In the genomic region with DNA sequence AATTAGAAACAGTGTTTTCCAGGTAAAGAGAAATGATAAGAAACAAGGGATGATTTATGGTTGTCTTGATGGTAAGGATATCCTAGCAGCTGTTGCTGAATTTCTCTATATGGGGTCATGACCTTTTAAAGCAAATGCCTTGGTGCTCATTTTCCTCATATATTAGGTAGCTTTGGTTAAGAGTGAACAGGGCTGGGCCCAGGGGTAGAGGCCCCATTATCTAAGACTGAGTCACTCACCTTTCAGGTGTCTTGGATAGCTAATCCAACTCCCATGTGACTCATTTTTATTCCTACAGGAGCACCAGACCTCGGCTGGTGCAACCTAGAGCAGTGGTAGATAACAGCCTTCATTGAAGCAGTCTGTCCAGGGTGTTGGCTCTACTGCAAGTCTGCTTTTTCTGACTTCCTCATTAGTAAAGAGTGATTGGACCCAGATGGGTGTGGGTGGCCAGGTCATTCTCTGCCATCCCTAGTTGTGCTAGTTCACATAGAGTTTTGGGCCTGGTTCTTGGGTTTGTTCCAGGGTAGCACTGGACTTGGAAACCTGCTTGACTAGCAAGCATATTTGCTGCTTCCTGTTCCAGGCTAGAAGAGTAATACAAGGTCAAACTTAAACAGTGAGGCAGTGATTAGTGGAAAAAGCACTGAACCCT, we compare ENCODE assay signal across 8 cellular contexts. TPM values are rescaled to one million over a fixed set of nuclear protein-coding genes. Genes with fewer than 3 reads are reported as not detected.
DNase-seq lines count a peak whose midpoint lies in the region; ATAC-seq and TF ChIP-seq lines count a peak whose summit lies in the region.

No MANE protein-coding gene starts in this region.

- peak in 1 of 2 donors; percentile 40 for TF ChIP-seq EP300 in tibial nerve (IDR thresholded peaks at IDR 0.05)

- peak overlapping the region in 1 of 2 donors; percentile 30 for H3K4me3 Mint-ChIP-seq in CD14-positive monocyte

- H3K27ac ChIP-seq in left lung (peak overlapping the region; percentile 50 to 74), tibial nerve (peak overlapping the region in 3 of 4 donors; percentile 38 to 76 (median 52))

- peaks cover 51 to 66% of the 10 kb centered on the region in 2 donors for H3K36me3 Mint-ChIP-seq in CD14-positive monocyte

- H3K9me3 ChIP-seq in left lung (no peaks in the 10 kb centered on the region), tibial nerve (no peaks in the 10 kb centered on the region)

- no peak for TF ChIP-seq POLR2A in tibial nerve (IDR thresholded peaks at IDR 0.05)

- ATAC-seq in left lung = peak; percentile 82

- in situ Hi-C loops in astrocyte of the spinal cord (cut with HindIII; ENCODE audit: low sequenced_read_pairs) = no loop called here

- WGBS in tibial nerve, 2 donors = 6 to 11% methylated on average over 1 of the region's 1 CpG

- H3K4me1 ChIP-seq in left lung (peaks cover 22 to 66% of the 10 kb centered on the region in 2 donors), tibial nerve (peaks cover 0 to 62% (median 32%) of the 10 kb centered on the region in 4 donors)

- intact Hi-C loops in CD14-positive monocyte (cut with micrococcal nuclease) = loop anchor here (5.0 to 10.0 kb wide), 3 partner anchors 37 to 776 kb away; partner anchors contain the start of genes CTNND1 (in 1 of the 2), LPXN (in 1 of the 2), MED19 (in 1 of the 2) and TMX2 (in 1 of the 2)
- intact Hi-C loops in left lung (cut with DNase I) = loop anchor here in 1 of 2 donors (5.0 kb wide), 1 partner anchor 47 kb away; the partner anchor contains the start of gene BTBD18

- peaks cover 36% of the 10 kb centered on the region for H3K4me1 Mint-ChIP-seq in CD14-positive monocyte

- H3K27me3 ChIP-seq in left lung (no peaks in the 10 kb centered on the region), tibial nerve (no peaks in the 10 kb centered on the region)

- H3K4me3 ChIP-seq in LNCaP clone FGC (ENCODE audit: low read depth, low read length) (peak overlapping the region; percentile 16; the same call in 1 of the 2 replicates), astrocyte of the spinal cord (ENCODE audit: low read depth, low read length) (no peak overlapping the region), left lung (no peak overlapping the region), tibial nerve (no peak overlapping the region)

- TF ChIP-seq CTCF in CD14-positive monocyte (IDR thresholded peaks at IDR 0.05) (no peak), LNCaP clone FGC (IDR thresholded peaks at IDR 0.05; ENCODE audit: control insufficient read depth, extremely low read depth, insufficient read depth) (no peak), astrocyte of the spinal cord (IDR thresholded peaks at IDR 0.05; ENCODE audit: low read depth, low read length) (no peak), left lung (IDR thresholded peaks at IDR 0.05) (no peak), tibial nerve (IDR thresholded peaks at IDR 0.05) (no peak)

- H3K36me3 ChIP-seq in left lung (peaks cover 0 to 68% of the 10 kb centered on the region in 2 donors), tibial nerve (peaks cover 0 to 55% (median 9%) of the 10 kb centered on the region in 3 donors)

- H3K27me3 Mint-ChIP-seq in CD14-positive monocyte (ENCODE audit: low read depth in 3 of 3) = peaks cover 0 to 1% (median 0%) of the 10 kb centered on the region in 3 donors

- H3K27ac Mint-ChIP-seq in CD14-positive monocyte = peak overlapping the region; percentile 83 to 94 (median 89)

- DNase-seq in CD14-positive monocyte (ENCODE audit: low spot score) (peak; percentile 61), LNCaP clone FGC (ENCODE audit: low read depth) (peak; percentile 97), astrocyte of the spinal cord (ENCODE audit: low read depth, low spot score) (peak; percentile 23), left lung (peak in 1 of 2 donors; percentile 56), tibial nerve (ENCODE audit: low spot score in 2 of 2) (no peak), NCI-H82 treated with DMSO at 0.1 percent for 48 hours (lab: John Stamatoyannopoulos, UW; ENCODE audit: unreplicated experiment) (no peak), NCI-H524 treated with DMSO at 0.1 percent for 48 hours (lab: John Stamatoyannopoulos, UW) (no peak), NK-92 (lab: John Stamatoyannopoulos, UW; ENCODE audit: unreplicated experiment) (no peak)

- no peaks in the 10 kb centered on the region for H3K9me3 Mint-ChIP-seq in CD14-positive monocyte

RNA-seq across cellular contexts. Expression of gene CTNND1, which starts 37.4 kb away (rescaled TPM):
- 10 to 100 TPM; 10.8 to 13.7 TPM for polyA plus RNA-seq in CD14-positive monocyte
- total RNA-seq in left lung = 100 to 1,000 TPM; 187 to 217 TPM
- total RNA-seq in tibial nerve = 100 to 1,000 TPM; 104 to 128 (median 124) TPM

RNA-seq across cellular contexts. Expression of gene BTBD18, which starts 47.4 kb away (rescaled TPM):
- polyA plus RNA-seq in CD14-positive monocyte = under 1 TPM in 1 of 2 donors, not detected in 1; 0.10 TPM
- not detected for total RNA-seq in left lung
- total RNA-seq in tibial nerve = not detected

RNA-seq across cellular contexts. Expression of gene SELENOH, which starts 57.7 kb away (rescaled TPM):
- polyA plus RNA-seq in CD14-positive monocyte = 100 to 1,000 TPM; 206 to 260 TPM
- total RNA-seq in left lung = 100 to 1,000 TPM in 1 of 2 donors, 10 to 100 TPM in 1; 94.1 to 108 TPM
- total RNA-seq in tibial nerve = 100 to 1,000 TPM in 3 of 4 donors, 10 to 100 TPM in 1; 78.1 to 146 (median 118) TPM

Comparison
In these comparisons a context has a peak if more than half of its experiments do, and no peak if none do; other contexts are left out.
1. DNase-seq: peak in CD14-positive monocyte (single experiment), LNCaP clone FGC (single experiment) and astrocyte of the spinal cord (single experiment); none in tibial nerve (0 of 2), NCI-H82 treated with DMSO at 0.1 percent for 48 hours (single experiment), NCI-H524 treated with DMSO at 0.1 percent for 48 hours (single experiment) and NK-92 (single experiment).